8 cellular contexts compared by ENCODE assay signal in genomic region chr15:45118131-45118588, GRCh38. TPM values are rescaled to one million over a fixed set of nuclear protein-coding genes. Genes with fewer than 3 reads are reported as not detected.
A peak's percentile ranks its signal among the peaks of the same experiment; 100 is the strongest.
DNase-seq lines count a peak whose midpoint lies in the region; TF ChIP-seq lines count a peak whose summit lies in the region.

No MANE protein-coding gene starts in this region.

- H3K36me3 ChIP-seq in ES-I3 (ENCODE audit: insufficient read depth, low read length): no peaks in the 10 kb centered on the region
- H3K36me3 ChIP-seq in HAP-1 (replicated peaks): no peaks in the 10 kb centered on the region
- no peaks in the 10 kb centered on the region for H3K36me3 ChIP-seq in Loucy (ENCODE audit: insufficient read depth, low read length)
- H3K36me3 ChIP-seq in suprapubic skin: no peaks in the 10 kb centered on the region

- CTCF ChIA-PET in RWPE1 (lab: Yijun Ruan, JAX): interaction anchor here (0.5 to 1.7 kb wide), 25 partner anchors 8 to 1287 kb away, joined by 3 to 11 read pairs (median 4); partner anchors contain the start of genes DUOX1, DUOXA1 and SORD

- TF ChIP-seq EP300 in suprapubic skin (IDR thresholded peaks at IDR 0.05): no peak

- H3K9me3 Mint-ChIP-seq in activated T-helper 2 cell treated with anti-CD3 and anti-CD28 coated beads, Interferon-gamma antibody, Interleukin-2, Interleukin-4, amounts not matched to agents 10 μg/mL and 5 μg/mL and 100 μg/mL, durations not matched to agents 14 hours and 24 hours and 36 hours: no peaks in the 10 kb centered on the region

- H4K20me1 ChIP-seq in Loucy (ENCODE audit: insufficient read depth, low read length, poor library complexity, severe bottlenecking): no peaks in the 10 kb centered on the region

- H3F3A ChIP-seq in Loucy (ENCODE audit: low read depth): no peaks in the 10 kb centered on the region

- H3K9ac ChIP-seq in ES-I3 (ENCODE audit: low read depth, low read length): peak overlapping the region; percentile 34; the same call in 1 of the 2 replicates
- no peak overlapping the region for H3K9ac ChIP-seq in Loucy (ENCODE audit: low read depth, low read length, poor library complexity, severe bottlenecking)

- H3K27ac ChIP-seq in RWPE1 (no peak overlapping the region), suprapubic skin (no peak overlapping the region)

- TF ChIP-seq POLR2A in suprapubic skin (IDR thresholded peaks at IDR 0.05): no peak

- H3K36me3 Mint-ChIP-seq in activated T-helper 2 cell treated with anti-CD3 and anti-CD28 coated beads, Interferon-gamma antibody, Interleukin-2, Interleukin-4, amounts not matched to agents 10 μg/mL and 5 μg/mL and 100 μg/mL, durations not matched to agents 14 hours and 24 hours and 36 hours (ENCODE audit: low read depth): no peaks in the 10 kb centered on the region

- peaks cover 9% of the 10 kb centered on the region for H3K4me1 Mint-ChIP-seq in activated T-helper 2 cell treated with anti-CD3 and anti-CD28 coated beads, Interferon-gamma antibody, Interleukin-2, Interleukin-4, amounts not matched to agents 10 μg/mL and 5 μg/mL and 100 μg/mL, durations not matched to agents 14 hours and 24 hours and 36 hours (ENCODE audit: low read depth)

- H3K4me1 ChIP-seq in ES-I3 (ENCODE audit: insufficient read depth, low read length) (peaks cover 10% of the 10 kb centered on the region), HAP-1 (peaks cover 3% of the 10 kb centered on the region), Loucy (ENCODE audit: insufficient read depth, low read length, poor library complexity, severe bottlenecking) (no peaks in the 10 kb centered on the region), suprapubic skin (peaks cover 33% of the 10 kb centered on the region)

- peak overlapping the region; percentile 78 for H2AFZ ChIP-seq in Loucy (ENCODE audit: low read length)

- no peaks in the 10 kb centered on the region for H3K9me3 ChIP-seq in ES-I3 (ENCODE audit: control insufficient read depth, insufficient read depth, low read length)
- H3K9me3 ChIP-seq in HAP-1: no peaks in the 10 kb centered on the region
- no peaks in the 10 kb centered on the region for H3K9me3 ChIP-seq in Loucy (ENCODE audit: insufficient read depth, low read depth, low read length)
- H3K9me3 ChIP-seq in suprapubic skin: no peaks in the 10 kb centered on the region

- H3K4me3 ChIP-seq in HAP-1: no peak overlapping the region
- peak overlapping the region; percentile 25 for H3K4me3 ChIP-seq in Loucy (ENCODE audit: low read length, poor library complexity, severe bottlenecking)
- H3K4me3 ChIP-seq in suprapubic skin: peak overlapping the region; percentile 13

- H3K27me3 ChIP-seq in HAP-1 (ENCODE audit: low read depth) (peaks cover 33% of the 10 kb centered on the region), Loucy (ENCODE audit: insufficient read depth, low read length, poor library complexity, severe bottlenecking) (no peaks in the 10 kb centered on the region), suprapubic skin (peaks cover 54% of the 10 kb centered on the region)

- peak; percentile 91 to 94 for DNase-seq in HAP-1 (ENCODE audit: low spot score in 2 of 2)
- DNase-seq in RWPE1 (ENCODE audit: low spot score): peak; percentile 95
- peak; percentile 78 for DNase-seq in activated T-helper 2 cell treated with anti-CD3 and anti-CD28 coated beads, Interferon-gamma antibody, Interleukin-2, Interleukin-4, amounts not matched to agents 10 μg/mL and 5 μg/mL and 100 μg/mL, durations not matched to agents 14 hours and 24 hours and 36 hours (ENCODE audit: low spot score)
- peak; percentile 75 for DNase-seq in foreskin melanocyte
- peak; percentile 78 for DNase-seq in occipital lobe (lab: John Stamatoyannopoulos, UW)
- DNase-seq in suprapubic skin (ENCODE audit: low spot score in 2 of 2): peak; percentile 87 to 88

- peak; percentile 100 for TF ChIP-seq CTCF in Loucy (conservative IDR thresholded peaks at IDR 0.05; ENCODE audit: low read length)
- TF ChIP-seq CTCF in RWPE1 (conservative IDR thresholded peaks at IDR 0.05; ENCODE audit: low read depth): peak; percentile 99
- peak; percentile 67 to 99 for TF ChIP-seq CTCF in suprapubic skin (IDR thresholded peaks at IDR 0.05)

- peak overlapping the region; percentile 37 for H3K4me2 ChIP-seq in Loucy (ENCODE audit: low read depth, low read length, poor library complexity, severe bottlenecking)

- H3K79me2 ChIP-seq in Loucy (ENCODE audit: insufficient read depth, low read length): no peaks in the 10 kb centered on the region

- under 1% methylated on average over 14 of the region's 14 CpGs for WGBS in suprapubic skin

- peak overlapping the region; percentile 52 for H3K4me3 Mint-ChIP-seq in activated T-helper 2 cell treated with anti-CD3 and anti-CD28 coated beads, Interferon-gamma antibody, Interleukin-2, Interleukin-4, amounts not matched to agents 10 μg/mL and 5 μg/mL and 100 μg/mL, durations not matched to agents 14 hours and 24 hours and 36 hours (ENCODE audit: low read depth)

- intact Hi-C loops in activated T-helper 2 cell treated with anti-CD3 and anti-CD28 coated beads, Interferon-gamma antibody, Interleukin-2, Interleukin-4, amounts not matched to agents 10 μg/mL and 5 μg/mL and 100 μg/mL, durations not matched to agents 14 hours and 24 hours and 36 hours (cut with micrococcal nuclease): no loop called here

- H3K27ac Mint-ChIP-seq in activated T-helper 2 cell treated with anti-CD3 and anti-CD28 coated beads, Interferon-gamma antibody, Interleukin-2, Interleukin-4, amounts not matched to agents 10 μg/mL and 5 μg/mL and 100 μg/mL, durations not matched to agents 14 hours and 24 hours and 36 hours: no peak overlapping the region

- in situ Hi-C loops in HAP-1 (cut with MboI; ENCODE audit: low sequenced_read_pairs): no loop called here

- peaks cover 59% of the 10 kb centered on the region for H3K27me3 Mint-ChIP-seq in activated T-helper 2 cell treated with anti-CD3 and anti-CD28 coated beads, Interferon-gamma antibody, Interleukin-2, Interleukin-4, amounts not matched to agents 10 μg/mL and 5 μg/mL and 100 μg/mL, durations not matched to agents 14 hours and 24 hours and 36 hours (ENCODE audit: low read depth)

- POLR2A ChIA-PET in RWPE1 (lab: Yijun Ruan, JAX; ENCODE audit: low non-redundant PET): no interaction called here

- H3K9me2 ChIP-seq in Loucy (replicated peaks; ENCODE audit: low read depth, low read length): no peaks in the 10 kb centered on the region

RNA-seq across cellular contexts. Expression of gene DUOXA2, which starts 4.0 kb away (rescaled TPM):
- not detected in 2 replicates for total RNA-seq in activated T-helper 2 cell treated with anti-CD3 and anti-CD28 coated beads, Interferon-gamma antibody, Interleukin-2, Interleukin-4, amounts not matched to agents 10 μg/mL and 5 μg/mL and 100 μg/mL, durations not matched to agents 14 hours and 24 hours and 36 hours
- total RNA-seq in occipital lobe (not detected), suprapubic skin (not detected)

RNA-seq across cellular contexts. Expression of gene DUOX2, which starts 4.2 kb away (rescaled TPM):
- 0.02 TPM in 1 of 2 replicates, not detected in the other for total RNA-seq in activated T-helper 2 cell treated with anti-CD3 and anti-CD28 coated beads, Interferon-gamma antibody, Interleukin-2, Interleukin-4, amounts not matched to agents 10 μg/mL and 5 μg/mL and 100 μg/mL, durations not matched to agents 14 hours and 24 hours and 36 hours
- total RNA-seq in occipital lobe (not detected), suprapubic skin (10 to 100 TPM in 2 of 4 donors, 1 to 10 TPM in 2; 2.3 to 32.6 (median 6.9) TPM)

RNA-seq across cellular contexts. Expression of gene DUOXA1, which starts 11.5 kb away (rescaled TPM):
- total RNA-seq in activated T-helper 2 cell treated with anti-CD3 and anti-CD28 coated beads, Interferon-gamma antibody, Interleukin-2, Interleukin-4, amounts not matched to agents 10 μg/mL and 5 μg/mL and 100 μg/mL, durations not matched to agents 14 hours and 24 hours and 36 hours: 0.21 TPM in 1 of 2 replicates, not detected in the other
- total RNA-seq in occipital lobe (0.31 TPM), suprapubic skin (100 to 1,000 TPM in 1 of 4 donors, 10 to 100 TPM in 3; 65.6 to 178 (median 89.6) TPM)

RNA-seq across cellular contexts. Expression of gene DUOX1, which starts 11.6 kb away (rescaled TPM):
- 0.37 and 0.50 TPM in 2 replicates for total RNA-seq in activated T-helper 2 cell treated with anti-CD3 and anti-CD28 coated beads, Interferon-gamma antibody, Interleukin-2, Interleukin-4, amounts not matched to agents 10 μg/mL and 5 μg/mL and 100 μg/mL, durations not matched to agents 14 hours and 24 hours and 36 hours
- total RNA-seq in occipital lobe (not detected), suprapubic skin (100 to 1,000 TPM in 3 of 4 donors, 10 to 100 TPM in 1; 87.2 to 246 (median 165) TPM)

Comparison
In these comparisons a context has a peak if more than half of its experiments do, and no peak if none do; other contexts are left out.
1. RNA of gene DUOXA1, which starts 11.5 kb away (total RNA-seq): 65.6 to 178 TPM in suprapubic skin; 0.31 TPM in occipital lobe (single experiment) and 0.21 TPM in activated T-helper 2 cell treated with anti-CD3 and anti-CD28 coated beads, Interferon-gamma antibody, Interleukin-2, Interleukin-4, amounts not matched to agents 10 μg/mL and 5 μg/mL and 100 μg/mL, durations not matched to agents 14 hours and 24 hours and 36 hours; every median in the first group is over 10 times any median in the second.
2. Peak in every context shown above with its lines, with median percentiles within 50 percentile points of each other: DNase-seq and CTCF ChIP-seq.